ENCODE assay signal across 25 cellular contexts in genomic region chr1:57235782-57236181, GRCh38.
A peak's percentile ranks its signal among the peaks of the same experiment; 100 is the strongest.
DNase-seq lines count a peak whose midpoint lies in the region; ATAC-seq, FAIRE-seq and TF ChIP-seq lines count a peak whose summit lies in the region.
"Had no signal": no experiment of that assay in that cellular context is flagged by ENCODE, and none has a peak within 500 bp of the region (broad histone marks: within the 10 kb centered on the region; RNA-seq: fewer than 3 reads in every experiment).

No MANE protein-coding gene starts in this region.

- no peak overlapping the region for H3K4me3 Mint-ChIP-seq in effector memory CD8-positive, alpha-beta T cell
- H3K4me3 Mint-ChIP-seq: B cell; CD14-positive monocyte; CD4-positive, alpha-beta T cell had no signal

- H3K9me1 ChIP-seq in K562 (ENCODE audit: control insufficient read depth, insufficient read depth, low read length) = no peaks in the 10 kb centered on the region

- no peaks in the 10 kb centered on the region for H3K79me2 ChIP-seq in SK-N-SH (ENCODE audit: insufficient read depth)
- no peaks in the 10 kb centered on the region for H3K79me2 ChIP-seq in K562 (ENCODE audit: control insufficient read depth, insufficient read depth, low read length)
- no peaks in the 10 kb centered on the region for H3K79me2 ChIP-seq in HepG2 (ENCODE audit: insufficient read depth, low read length)

- peaks cover 0 to 8% of the 10 kb centered on the region in 2 donors for H3K27me3 Mint-ChIP-seq in effector memory CD8-positive, alpha-beta T cell
- H3K27me3 Mint-ChIP-seq: B cell; CD4-positive, alpha-beta T cell had no signal

- DNase-seq in SK-N-SH (no peak), K562 (ENCODE audit: extremely low read depth in 1 of 4, low spot score in 3 of 4) (no peak), HepG2 (ENCODE audit: low spot score) (peak; percentile 53), small intestine (peak; percentile 85)
- no peak for DNase-seq in effector memory CD8-positive, alpha-beta T cell
- DNase-seq: Calu3; CD4-positive, alpha-beta T cell; COR-L47; DMS53; DMS79 treated with DMSO at 0.1 percent for 48 hours; GF-D8; H7; HCEC 1CT had no signal

- in situ Hi-C loops in K562 (cut with MboI) = no loop called here
- in situ Hi-C loops in HepG2 (cut with HindIII; ENCODE audit: extremely low pct_ligation_motif_present, low pct_unique_long_range_greater_than_20kb) = no loop called here

- H3K9me2 ChIP-seq in SK-N-SH = no peaks in the 10 kb centered on the region

- H3K27me3 ChIP-seq in SK-N-SH (ENCODE audit: insufficient read depth) = no peaks in the 10 kb centered on the region
- H3K27me3 ChIP-seq in K562 (ENCODE audit: control insufficient read depth in 2 of 2, insufficient read depth in 2 of 2, low read length in 2 of 2) = no peaks in the 10 kb centered on the region
- H3K27me3 ChIP-seq in HepG2 (ENCODE audit: control insufficient read depth in 1 of 2, insufficient read depth in 2 of 2, low read length in 2 of 2) = no peaks in the 10 kb centered on the region
- H3K27me3 ChIP-seq in small intestine (ENCODE audit: control insufficient read depth in 2 of 2, insufficient read depth in 2 of 2, low read length in 2 of 2) = no peaks in the 10 kb centered on the region
- H3K27me3 ChIP-seq: BLaER1 had no signal

- TF ChIP-seq POLR2A in K562 (conservative IDR thresholded peaks at IDR 0.05) (no peak), HepG2 (IDR thresholded peaks at IDR 0.05; ENCODE audit: insufficient read depth in 1 of 2, low read depth in 2 of 2, low read length in 2 of 2) (no peak)

- ATAC-seq in SK-N-SH treated with all-trans-retinoic acid at 6 μM for 48 hours = no peak
- ATAC-seq in K562 = no peak
- peak; percentile 72 for ATAC-seq in HepG2
- no peak for ATAC-seq in HG02973 (IDR thresholded peaks at IDR 0.05; ENCODE audit: unreplicated experiment)
- no peak for ATAC-seq in effector memory CD8-positive, alpha-beta T cell (replicated peaks)
- ATAC-seq in GM18867 (IDR thresholded peaks at IDR 0.05; ENCODE audit: unreplicated experiment) = no peak

- H3K9ac ChIP-seq in SK-N-SH = no peak overlapping the region
- H3K9ac ChIP-seq in K562 (ENCODE audit: insufficient read depth in 1 of 2, low read depth in 2 of 2, low read length in 2 of 2) = no peak overlapping the region
- no peak overlapping the region for H3K9ac ChIP-seq in HepG2 (ENCODE audit: insufficient read depth, low read depth, low read length)
- H3K9ac ChIP-seq: BLaER1 had no signal

- H4K20me1 ChIP-seq in SK-N-SH (ENCODE audit: insufficient read depth) = no peaks in the 10 kb centered on the region
- H4K20me1 ChIP-seq in K562 (replicated peaks; ENCODE audit: control insufficient read depth, insufficient read depth, low read length) = no peaks in the 10 kb centered on the region
- no peaks in the 10 kb centered on the region for H4K20me1 ChIP-seq in HepG2 (ENCODE audit: insufficient read depth, low read length)

- no TSS peak for BruUV-seq in K562 (replicated peaks; lab: Mats Ljungman, UMichigan)
- no TSS peak for BruUV-seq in HepG2 (replicated peaks; lab: Mats Ljungman, UMichigan)

- H3F3A ChIP-seq in SK-N-SH (replicated peaks; ENCODE audit: insufficient read depth) = no peaks in the 10 kb centered on the region

- TF ChIP-seq CTCF in SK-N-SH (IDR thresholded peaks at IDR 0.05) (no peak), K562 (IDR thresholded peaks at IDR 0.05 in 2 of 3, conservative IDR thresholded peaks at IDR 0.05 in 1 of 3; ENCODE audit: insufficient read depth in 2 of 3, low read depth in 1 of 3, low read length in 3 of 3) (no peak), HepG2 (CRISPR knock-in tag; IDR thresholded peaks at IDR 0.05) (no peak)

- H3K9me3 Mint-ChIP-seq in effector memory CD8-positive, alpha-beta T cell = no peaks in the 10 kb centered on the region
- H3K9me3 Mint-ChIP-seq: CD4-positive, alpha-beta T cell had no signal

- intact Hi-C loops in K562 (cut with micrococcal nuclease) = no loop called here
- intact Hi-C loops in HepG2 (cut with micrococcal nuclease; ENCODE audit: unreplicated experiment) = no loop called here

- CTCF ChIA-PET in SK-N-SH (lab: Yijun Ruan, JAX) = no interaction called here
- CTCF ChIA-PET in K562 (lab: Yijun Ruan, JAX; ENCODE audit: low intra/inter-chr PET ratio) = no interaction called here
- CTCF ChIA-PET in HepG2 (lab: Yijun Ruan, JAX; ENCODE audit: low intra/inter-chr PET ratio, low total read pairs) = no interaction called here

- H3K9me3 ChIP-seq in SK-N-SH = no peaks in the 10 kb centered on the region
- H3K9me3 ChIP-seq in K562 (replicated peaks; ENCODE audit: control insufficient read depth, insufficient read depth, low read depth, low read length) = no peaks in the 10 kb centered on the region
- H3K9me3 ChIP-seq in HepG2 (ENCODE audit: low read length) = no peaks in the 10 kb centered on the region
- H3K9me3 ChIP-seq in small intestine (ENCODE audit: control insufficient read depth, low read depth) = no peaks in the 10 kb centered on the region
- H3K9me3 ChIP-seq: BLaER1 had no signal

- TF ChIP-seq RAD21 in SK-N-SH (IDR thresholded peaks at IDR 0.05; ENCODE audit: low read length) (no peak), K562 (CRISPR knock-in tag; conservative IDR thresholded peaks at IDR 0.05 in 1 of 2, IDR thresholded peaks at IDR 0.05 in 1 of 2) (no peak), HepG2 (CRISPR knock-in tag; IDR thresholded peaks at IDR 0.05) (no peak)

- no peak overlapping the region for H3K27ac Mint-ChIP-seq in effector memory CD8-positive, alpha-beta T cell
- H3K27ac Mint-ChIP-seq: B cell; CD4-positive, alpha-beta T cell had no signal

- 73% methylated on average over 6 of the region's 6 CpGs for whole genome bisulfite sequencing in SK-N-SH (ENCODE audit: low lambda C conversion rate)
- 16% methylated on average over 6 of the region's 6 CpGs for WGBS in K562 (ENCODE audit: insufficient coverage, low coverage, missing lambda C conversion rate)
- WGBS in HepG2 (ENCODE audit: low lambda C conversion rate) = 4% methylated on average over 6 of the region's 6 CpGs
- 17 to 58% (median 34%) methylated on average over 6 of the region's 6 CpGs for whole genome bisulfite sequencing in small intestine, 3 donors

- H2AFZ ChIP-seq in SK-N-SH (ENCODE audit: low read depth) (no peak overlapping the region), K562 (ENCODE audit: low read depth, low read length) (peak overlapping the region; percentile 3; the same call in 1 of the 2 replicates), HepG2 (ENCODE audit: low read length) (no peak overlapping the region)

- no peak overlapping the region for H3K27ac ChIP-seq in SK-N-SH (ENCODE audit: low read depth in 2 of 2, low read length in 1 of 2)
- H3K27ac ChIP-seq in K562 (ENCODE audit: extremely low read depth, low read depth, low read length) = no peak overlapping the region
- no peak overlapping the region for H3K27ac ChIP-seq in HepG2 (ENCODE audit: extremely low read length, insufficient read depth, low read length)
- no peak overlapping the region for H3K27ac ChIP-seq in small intestine (ENCODE audit: low read depth in 1 of 2, low read length in 1 of 2)
- H3K27ac ChIP-seq: 22Rv1, BLaER1 had no signal

- H3K4me1 ChIP-seq in SK-N-SH (ENCODE audit: control insufficient read depth in 1 of 2, insufficient read depth in 2 of 2, low read depth in 1 of 2, low read length in 1 of 2) (no peaks in the 10 kb centered on the region), K562 (replicated peaks in 1 of 2; ENCODE audit: control insufficient read depth in 2 of 2, insufficient read depth in 2 of 2, low read length in 2 of 2) (peaks cover 0 to 11% of the 10 kb centered on the region in 2 experiments; a peak in 2 of 5 replicates), HepG2 (ENCODE audit: insufficient read depth, low read length) (peaks cover 29% of the 10 kb centered on the region), small intestine (ENCODE audit: control insufficient read depth in 2 of 2, insufficient read depth in 1 of 2, low read depth in 1 of 2, low read length in 1 of 2) (peaks cover 4 to 9% of the 10 kb centered on the region in 2 donors)

- H3K36me3 ChIP-seq in SK-N-SH (replicated peaks in 1 of 2; ENCODE audit: control insufficient read depth in 1 of 2, insufficient read depth in 2 of 2, low read length in 1 of 2) (no peaks in the 10 kb centered on the region), K562 (ENCODE audit: control insufficient read depth, insufficient read depth, low read length) (no peaks in the 10 kb centered on the region), HepG2 (replicated peaks in 1 of 2; ENCODE audit: control insufficient read depth in 1 of 2, insufficient read depth in 2 of 2, low read length in 2 of 2) (no peaks in the 10 kb centered on the region), small intestine (ENCODE audit: control insufficient read depth in 2 of 2, insufficient read depth in 2 of 2, low read length in 2 of 2) (no peaks in the 10 kb centered on the region)
- H3K36me3 ChIP-seq: BLaER1 had no signal

- FAIRE-seq in K562 (lab: Jason Lieb, UNC) (no peak), HepG2 (lab: Jason Lieb, UNC) (no peak), small intestine (lab: Jason Lieb, UNC) (no peak)
- FAIRE-seq: A204.1, GM12891, GM18507, GM19239, H1 had no signal

- H3K4me3 ChIP-seq in SK-N-SH (ENCODE audit: low read depth in 2 of 2, low read length in 1 of 2) (no peak overlapping the region), K562 (no peak overlapping the region), HepG2 (replicated peaks in 1 of 3; ENCODE audit: insufficient read depth in 1 of 3, low read depth in 2 of 3, low read length in 3 of 3) (peak overlapping the region in 2 of 3 experiments; percentile 23 to 36; a peak in 1 of 6 replicates), small intestine (ENCODE audit: low read depth in 1 of 2, low read length in 2 of 2) (no peak overlapping the region)
- H3K4me3 ChIP-seq: BLaER1 had no signal

- POLR2A ChIA-PET in SK-N-SH (lab: Yijun Ruan, JAX) = no interaction called here
- POLR2A ChIA-PET in K562 (lab: Yijun Ruan, JAX) = interaction anchor here (1.0 kb wide), 1 partner anchor 12 kb away, joined by 3 read pairs; no protein-coding TSS in a partner anchor
- POLR2A ChIA-PET in HepG2 (lab: Yijun Ruan, JAX) = no interaction called here

- no peak for TF ChIP-seq EP300 in SK-N-SH (IDR thresholded peaks at IDR 0.05; ENCODE audit: borderline replicate concordance in 1 of 2, low read depth in 1 of 2, low read length in 1 of 2)
- TF ChIP-seq EP300 in K562 (IDR thresholded peaks at IDR 0.05; ENCODE audit: low read length) = no peak
- no peak for TF ChIP-seq EP300 in HepG2 (IDR thresholded peaks at IDR 0.05; ENCODE audit: low read depth in 2 of 2, low read length in 2 of 2)
- TF ChIP-seq EP300 in HepG2 (CRISPR knock-in tag; IDR thresholded peaks at IDR 0.05; ENCODE audit: borderline replicate concordance) = no peak

- no peaks in the 10 kb centered on the region for H3K36me3 Mint-ChIP-seq in effector memory CD8-positive, alpha-beta T cell (ENCODE audit: insufficient read depth)
- H3K36me3 Mint-ChIP-seq: CD14-positive monocyte had no signal

- no peaks in the 10 kb centered on the region for H3K4me1 Mint-ChIP-seq in effector memory CD8-positive, alpha-beta T cell (ENCODE audit: low read depth in 2 of 2)
- H3K4me1 Mint-ChIP-seq: B cell, CD14-positive monocyte had no signal

- H3K4me2 ChIP-seq in SK-N-SH = no peak overlapping the region
- no peak overlapping the region for H3K4me2 ChIP-seq in K562 (ENCODE audit: insufficient read depth, low read length)
- peak overlapping the region; percentile 64 for H3K4me2 ChIP-seq in HepG2 (ENCODE audit: low read depth, low read length)

TF ChIP-seq in SK-N-SH, 30 proteins besides CTCF, POLR2A, EP300 and RAD21 (continues in another document):
- no peak for TF ChIP-seq JUND (IDR thresholded peaks at IDR 0.05)

TF ChIP-seq in HepG2, 621 proteins besides CTCF, POLR2A, EP300 and RAD21 (continues in another document):
- TF ChIP-seq RARA (CRISPR knock-in tag; IDR thresholded peaks at IDR 0.05) = no peak

Comparison
In these comparisons a context has a peak if more than half of its experiments do, and no peak if none do; other contexts are left out.
1. DNase-seq: peak in HepG2 (single experiment) and small intestine (single experiment); none in SK-N-SH (single experiment), K562 (0 of 4) and effector memory CD8-positive, alpha-beta T cell (0 of 3).
2. H3K4me3 ChIP-seq: peak in HepG2 (2 of 3); none in SK-N-SH (0 of 2), K562 (single experiment) and small intestine (0 of 2).